Comparison of ENCODE assay signal across 13 cellular contexts in the genomic region with DNA sequence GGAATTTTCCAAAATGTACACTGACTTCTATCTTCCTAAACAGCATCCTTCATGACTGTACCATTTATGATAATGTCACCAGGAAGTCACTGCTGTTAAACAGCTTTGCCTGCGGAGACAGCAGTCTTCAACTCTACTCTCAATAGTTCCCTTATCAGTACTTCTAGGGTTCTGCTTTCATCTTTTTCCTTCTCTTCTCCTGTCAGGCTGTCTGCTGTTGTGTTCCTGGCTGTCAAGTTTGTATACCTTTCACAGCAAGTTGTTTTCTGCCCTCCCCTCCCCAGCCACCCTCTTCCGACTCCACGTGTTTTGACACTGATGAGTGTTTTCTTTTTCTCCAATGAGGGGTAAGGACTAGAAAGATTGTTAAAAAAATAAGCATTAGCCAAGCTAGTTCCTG. TPM values are rescaled to one million over a fixed set of nuclear protein-coding genes. Genes with fewer than 3 reads are reported as not detected.
DNase-seq lines count a peak whose midpoint lies in the region; ATAC-seq and TF ChIP-seq lines count a peak whose summit lies in the region.
"Had no signal": no experiment of that assay in that cellular context is flagged by ENCODE, and none has a peak within 500 bp of the region (broad histone marks: within the 10 kb centered on the region; RNA-seq: fewer than 3 reads in every experiment).

No MANE protein-coding gene starts in this region.

- DNase-seq in activated T-cell treated with anti-CD3 and anti-CD28 coated beads, Interleukin-2, amount 50 U/mL, for 72 hours = no peak
- no peak for DNase-seq in activated T-cell treated with anti-CD3 and anti-CD28 coated beads, Interleukin-2, amount 50 U/mL, for 48 hours
- no peak for DNase-seq in PC-9
- DNase-seq in effector memory CD8-positive, alpha-beta T cell = no peak
- DNase-seq in gastrocnemius medialis = no peak
- DNase-seq: anterior cingulate cortex; NCI-H446; stimulated activated CD4-positive, alpha-beta T cell treated with anti-CD3 and anti-CD28 coated beads, Interleukin-2, amount 100 ng/mL, for 24 hours had no signal

- intact Hi-C loops in PC-9 (cut with micrococcal nuclease; ENCODE audit: unreplicated experiment) (no loop called here), gastrocnemius medialis (cut with DNase I; ENCODE audit: low total_unique reads) (no loop called here)

- H3K27me3 Mint-ChIP-seq in activated T-cell treated with anti-CD3 and anti-CD28 coated beads, Interleukin-2, amount 50 U/mL, for 72 hours (ENCODE audit: low read depth) = no peaks in the 10 kb centered on the region
- H3K27me3 Mint-ChIP-seq in effector memory CD8-positive, alpha-beta T cell = no peaks in the 10 kb centered on the region
- H3K27me3 Mint-ChIP-seq in stimulated activated memory B cell treated with anti-CD40 and anti-IgM and Interleukin-4, amounts not matched to agents 10 μg/mL and 1 μg/mL and 100 μg/mL, for 72 hours = no peaks in the 10 kb centered on the region

- no peaks in the 10 kb centered on the region for H3K9me3 Mint-ChIP-seq in activated T-cell treated with anti-CD3 and anti-CD28 coated beads, Interleukin-2, amount 50 U/mL, for 72 hours
- no peaks in the 10 kb centered on the region for H3K9me3 Mint-ChIP-seq in effector memory CD8-positive, alpha-beta T cell
- no peaks in the 10 kb centered on the region for H3K9me3 Mint-ChIP-seq in stimulated activated memory B cell treated with anti-CD40 and anti-IgM and Interleukin-4, amounts not matched to agents 10 μg/mL and 1 μg/mL and 100 μg/mL, for 72 hours

- H3K27ac ChIP-seq in PC-9 (no peak overlapping the region), gastrocnemius medialis (no peak overlapping the region)
- H3K27ac ChIP-seq: HL-60 had no signal

- H3K27me3 ChIP-seq in PC-9 (ENCODE audit: insufficient read depth, low read depth) = no peaks in the 10 kb centered on the region
- H3K27me3 ChIP-seq in gastrocnemius medialis = no peaks in the 10 kb centered on the region
- H3K27me3 ChIP-seq: gastroesophageal sphincter had no signal

- peaks cover 30% of the 10 kb centered on the region for H3K36me3 ChIP-seq in PC-9 (ENCODE audit: low read depth)
- peaks cover 0 to 43% of the 10 kb centered on the region in 2 donors for H3K36me3 ChIP-seq in gastrocnemius medialis

- TF ChIP-seq POLR2A in gastrocnemius medialis (IDR thresholded peaks at IDR 0.05) = no peak

- H3K9me2 ChIP-seq in PC-9 (ENCODE audit: insufficient read depth) = no peaks in the 10 kb centered on the region

- no TSS peak for BruUV-seq in PC-9 (replicated peaks; lab: Mats Ljungman, UMichigan)

- H3K36me3 Mint-ChIP-seq in activated T-cell treated with anti-CD3 and anti-CD28 coated beads, Interleukin-2, amount 50 U/mL, for 72 hours (ENCODE audit: insufficient read depth in 2 of 2) = peaks cover 13 to 26% of the 10 kb centered on the region in 2 donors
- peaks cover 60% of the 10 kb centered on the region for H3K36me3 Mint-ChIP-seq in effector memory CD8-positive, alpha-beta T cell (ENCODE audit: insufficient read depth)
- H3K36me3 Mint-ChIP-seq in stimulated activated memory B cell treated with anti-CD40 and anti-IgM and Interleukin-4, amounts not matched to agents 10 μg/mL and 1 μg/mL and 100 μg/mL, for 72 hours = peaks cover 46% of the 10 kb centered on the region

- peaks cover 31% of the 10 kb centered on the region for H3F3A ChIP-seq in PC-9 (ENCODE audit: insufficient read depth, low read depth)

- H4K20me1 ChIP-seq in PC-9 (ENCODE audit: insufficient read depth) = no peaks in the 10 kb centered on the region; the same call in 1 of the 2 replicates

- H3K27ac Mint-ChIP-seq in activated T-cell treated with anti-CD3 and anti-CD28 coated beads, Interleukin-2, amount 50 U/mL, for 72 hours = no peak overlapping the region
- no peak overlapping the region for H3K27ac Mint-ChIP-seq in effector memory CD8-positive, alpha-beta T cell
- no peak overlapping the region for H3K27ac Mint-ChIP-seq in stimulated activated memory B cell treated with anti-CD40 and anti-IgM and Interleukin-4, amounts not matched to agents 10 μg/mL and 1 μg/mL and 100 μg/mL, for 72 hours

- CTCF ChIA-PET in PC-9 (lab: Charles Lee) = no interaction called here

- H3K4me3 ChIP-seq in PC-9 = no peak overlapping the region
- no peak overlapping the region for H3K4me3 ChIP-seq in gastrocnemius medialis

- POLR2A ChIA-PET in PC-9 (lab: Charles Lee; ENCODE audit: unreplicated experiment) = no interaction called here

- H3K9me3 ChIP-seq in PC-9 (ENCODE audit: insufficient read depth, low read depth) = no peaks in the 10 kb centered on the region
- H3K9me3 ChIP-seq in gastrocnemius medialis = no peaks in the 10 kb centered on the region
- H3K9me3 ChIP-seq: gastroesophageal sphincter had no signal

- H3K4me2 ChIP-seq in PC-9 = peak overlapping the region; percentile 95

- H3K4me1 ChIP-seq in PC-9 (replicated peaks; ENCODE audit: insufficient read depth) = peaks cover 28% of the 10 kb centered on the region
- H3K4me1 ChIP-seq in gastrocnemius medialis = peaks cover 13 to 16% of the 10 kb centered on the region in 2 donors

- peak overlapping the region; percentile 41 to 71 for H3K4me3 Mint-ChIP-seq in activated T-cell treated with anti-CD3 and anti-CD28 coated beads, Interleukin-2, amount 50 U/mL, for 72 hours
- H3K4me3 Mint-ChIP-seq in effector memory CD8-positive, alpha-beta T cell = peak overlapping the region; percentile 20 to 47
- H3K4me3 Mint-ChIP-seq in stimulated activated memory B cell treated with anti-CD40 and anti-IgM and Interleukin-4, amounts not matched to agents 10 μg/mL and 1 μg/mL and 100 μg/mL, for 72 hours = peak overlapping the region; percentile 46

- H2AFZ ChIP-seq in PC-9 = no peak overlapping the region

- peaks cover 55% of the 10 kb centered on the region for H3K4me1 Mint-ChIP-seq in activated T-cell treated with anti-CD3 and anti-CD28 coated beads, Interleukin-2, amount 50 U/mL, for 72 hours (ENCODE audit: low read depth)
- H3K4me1 Mint-ChIP-seq in effector memory CD8-positive, alpha-beta T cell (ENCODE audit: low read depth in 2 of 2) = peaks cover 32 to 48% of the 10 kb centered on the region in 2 donors
- H3K4me1 Mint-ChIP-seq in stimulated activated memory B cell treated with anti-CD40 and anti-IgM and Interleukin-4, amounts not matched to agents 10 μg/mL and 1 μg/mL and 100 μg/mL, for 72 hours = peaks cover 40% of the 10 kb centered on the region

- TF ChIP-seq CTCF in PC-9 (conservative IDR thresholded peaks at IDR 0.05) (no peak), gastrocnemius medialis (IDR thresholded peaks at IDR 0.05 in 4 of 5, conservative IDR thresholded peaks at IDR 0.05 in 1 of 5) (no peak)

- H3K79me2 ChIP-seq in PC-9 (ENCODE audit: low read depth) = peaks cover 35% of the 10 kb centered on the region

- no peak for ATAC-seq in activated T-cell treated with anti-CD3 and anti-CD28 coated beads, Interleukin-2, amount 50 U/mL, for 72 hours (replicated peaks in 1 of 2)
- ATAC-seq in effector memory CD8-positive, alpha-beta T cell (replicated peaks) = no peak
- ATAC-seq in stimulated activated memory B cell treated with anti-CD40 and anti-IgM and Interleukin-4, amounts not matched to agents 10 μg/mL and 1 μg/mL and 100 μg/mL, for 72 hours = no peak
- ATAC-seq in gastrocnemius medialis (no peak), GM18520 (IDR thresholded peaks at IDR 0.05; ENCODE audit: unreplicated experiment) (no peak), HG02973 (IDR thresholded peaks at IDR 0.05; ENCODE audit: unreplicated experiment) (no peak)
- ATAC-seq: gastroesophageal sphincter had no signal

- in situ Hi-C loops in gastrocnemius medialis (cut with MboI; ENCODE audit: low sequenced_read_pairs in 4 of 4) = no loop called here

RNA-seq across cellular contexts. Expression of gene UPF3A, which starts 2.2 kb away (rescaled TPM):
- 10 to 100 TPM; 66.4 to 81.5 TPM for total RNA-seq in activated T-cell treated with anti-CD3 and anti-CD28 coated beads, Interleukin-2, amount 50 U/mL, for 72 hours
- total RNA-seq in PC-9 (2021) = 54.1 and 67.0 TPM in 2 replicates
- 10 to 100 TPM in 3 of 4 donors, 1 to 10 TPM in 1; 9.1 to 43.9 (median 24.0) TPM for total RNA-seq in gastrocnemius medialis

RNA-seq across cellular contexts. Expression of gene CHAMP1, which starts 30.7 kb away (rescaled TPM):
- total RNA-seq in activated T-cell treated with anti-CD3 and anti-CD28 coated beads, Interleukin-2, amount 50 U/mL, for 72 hours = 10 to 100 TPM; 39.4 to 42.3 TPM
- 15.1 and 16.0 TPM in 2 replicates for total RNA-seq in PC-9 (2021)
- 10 to 100 TPM; 18.2 to 20.3 (median 19.8) TPM for total RNA-seq in gastrocnemius medialis

RNA-seq across cellular contexts. Expression of gene CDC16, which starts 48.9 kb away (rescaled TPM):
- 10 to 100 TPM; 75.1 to 99.4 TPM for total RNA-seq in activated T-cell treated with anti-CD3 and anti-CD28 coated beads, Interleukin-2, amount 50 U/mL, for 72 hours
- 45.7 and 56.8 TPM in 2 replicates for total RNA-seq in PC-9 (2021)
- 10 to 100 TPM; 18.5 to 22.2 (median 20.5) TPM for total RNA-seq in gastrocnemius medialis
